In the genomic region with DNA sequence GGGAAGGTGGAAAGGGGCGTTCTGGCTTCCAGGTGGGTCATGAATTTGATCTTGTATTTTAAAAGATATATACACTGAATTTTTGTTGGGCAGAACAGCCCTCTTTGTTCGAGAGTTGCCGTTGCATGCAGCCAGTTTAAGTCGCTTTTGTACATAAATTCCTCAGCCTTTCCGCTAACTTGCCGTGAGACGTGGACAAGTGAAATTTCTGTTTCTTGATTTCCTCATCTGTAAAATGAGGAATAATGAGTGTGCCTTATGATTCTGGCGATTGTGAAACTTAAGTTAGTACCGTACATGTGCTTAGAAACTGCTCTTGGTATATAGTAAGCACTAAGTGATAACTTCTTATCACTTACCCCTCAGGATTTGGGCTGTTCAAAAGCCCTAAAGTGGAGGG, we compare ENCODE assay signal across 8 cellular contexts. TPM values are rescaled to one million over a fixed set of nuclear protein-coding genes. Genes with fewer than 3 reads are reported as not detected.
DNase-seq lines count a peak whose midpoint lies in the region; ATAC-seq and TF ChIP-seq lines count a peak whose summit lies in the region.

No MANE protein-coding gene starts in this region.

- H3K27me3 Mint-ChIP-seq in dendritic cell treated with granulocyte-macrophage colony-stimulating factor and Interleukin-4, amounts not matched to agents 40 ng/mL and 50 ng/mL, for 4 days: no peaks in the 10 kb centered on the region
- no peaks in the 10 kb centered on the region for H3K27me3 Mint-ChIP-seq in naive B cell

- no peaks in the 10 kb centered on the region for H3K9me3 Mint-ChIP-seq in dendritic cell treated with granulocyte-macrophage colony-stimulating factor and Interleukin-4, amounts not matched to agents 40 ng/mL and 50 ng/mL, for 4 days
- no peaks in the 10 kb centered on the region for H3K9me3 Mint-ChIP-seq in naive B cell

- intact Hi-C loops in dendritic cell treated with granulocyte-macrophage colony-stimulating factor and Interleukin-4, amounts not matched to agents 40 ng/mL and 50 ng/mL, for 4 days (cut with micrococcal nuclease): loop anchor here (5.0 kb wide), 2 partner anchors 43 to 88 kb away; partner anchors contain the start of gene ZNF518A

- H3K4me3 Mint-ChIP-seq in dendritic cell treated with granulocyte-macrophage colony-stimulating factor and Interleukin-4, amounts not matched to agents 40 ng/mL and 50 ng/mL, for 4 days: peak overlapping the region; percentile 94
- peak overlapping the region; percentile 91 to 97 (median 94) for H3K4me3 Mint-ChIP-seq in naive B cell

- peaks cover 44% of the 10 kb centered on the region for H3K4me1 Mint-ChIP-seq in dendritic cell treated with granulocyte-macrophage colony-stimulating factor and Interleukin-4, amounts not matched to agents 40 ng/mL and 50 ng/mL, for 4 days (ENCODE audit: low read depth)
- peaks cover 42 to 59% (median 53%) of the 10 kb centered on the region in 3 donors for H3K4me1 Mint-ChIP-seq in naive B cell

- in situ Hi-C loops in GM13977 (cut with MboI; ENCODE audit: low pct_unique_long_range_greater_than_20kb, low sequenced_read_pairs, unreplicated experiment): no loop called here

- H3K27ac Mint-ChIP-seq in dendritic cell treated with granulocyte-macrophage colony-stimulating factor and Interleukin-4, amounts not matched to agents 40 ng/mL and 50 ng/mL, for 4 days: peak overlapping the region; percentile 97
- H3K27ac Mint-ChIP-seq in naive B cell: peak overlapping the region; percentile 24 to 96 (median 90)

- peak; percentile 23 for DNase-seq in GM13977 (ENCODE audit: low spot score)
- DNase-seq in OCI-M1 (lab: John Stamatoyannopoulos, UW): peak; percentile 82
- no peak for DNase-seq in naive B cell
- no peak for DNase-seq in NCI-H524 (lab: John Stamatoyannopoulos, UW)
- no peak for DNase-seq in stimulated activated CD4-positive, alpha-beta T cell treated with anti-CD3 and anti-CD28 coated beads, Interleukin-4, amount 100 ng/mL, for 1 hour
- no peak for DNase-seq in NCI-H2107 treated with DMSO at 0.1 percent for 48 hours (lab: John Stamatoyannopoulos, UW; ENCODE audit: unreplicated experiment)

- H3K36me3 Mint-ChIP-seq in dendritic cell treated with granulocyte-macrophage colony-stimulating factor and Interleukin-4, amounts not matched to agents 40 ng/mL and 50 ng/mL, for 4 days (ENCODE audit: low read depth): peaks cover 53% of the 10 kb centered on the region
- peaks cover 0 to 4% of the 10 kb centered on the region in 2 donors for H3K36me3 Mint-ChIP-seq in naive B cell

- TF ChIP-seq CTCF in GM13977 (IDR thresholded peaks at IDR 0.05; ENCODE audit: extremely low read depth, insufficient read depth, missing control alignments): no peak

- no peak for ATAC-seq in naive B cell (ENCODE audit: low read depth in 2 of 2)
- ATAC-seq in GM18520 (IDR thresholded peaks at IDR 0.05; ENCODE audit: unreplicated experiment): no peak

RNA-seq across cellular contexts. Expression of gene CCNJ, which starts 1.3 kb away (rescaled TPM):
- 1 to 10 TPM in 3 of 6 donors, under 1 TPM in 2, not detected in 1; 0.88 to 1.5 (median 1.2) TPM for polyA plus RNA-seq in naive B cell (ENCODE audit: low read depth in 6 of 6)

Comparison
In these comparisons a context has a peak if more than half of its experiments do, and no peak if none do; other contexts are left out.
1. DNase-seq: peak in GM13977 (single experiment) and OCI-M1 (single experiment); none in naive B cell (single experiment), NCI-H524 (0 of 2), stimulated activated CD4-positive, alpha-beta T cell treated with anti-CD3 and anti-CD28 coated beads, Interleukin-4, amount 100 ng/mL, for 1 hour (single experiment) and NCI-H2107 treated with DMSO at 0.1 percent for 48 hours (single experiment).